In the genomic region with DNA sequence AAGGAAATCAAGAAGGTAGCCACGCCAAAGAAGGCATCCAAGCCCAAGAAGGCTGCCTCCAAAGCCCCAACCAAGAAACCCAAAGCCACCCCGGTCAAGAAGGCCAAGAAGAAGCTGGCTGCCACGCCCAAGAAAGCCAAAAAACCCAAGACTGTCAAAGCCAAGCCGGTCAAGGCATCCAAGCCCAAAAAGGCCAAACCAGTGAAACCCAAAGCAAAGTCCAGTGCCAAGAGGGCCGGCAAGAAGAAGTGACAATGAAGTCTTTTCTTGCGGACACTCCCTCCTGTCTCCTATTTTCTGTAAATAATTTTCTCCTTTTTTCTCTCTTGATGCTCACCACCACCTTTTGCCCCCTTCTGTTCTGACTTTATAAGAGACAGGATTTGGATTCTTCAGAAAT, we compare ENCODE assay signal across 7 cellular contexts. TPM values are rescaled to one million over a fixed set of nuclear protein-coding genes. Genes with fewer than 3 reads are reported as not detected.
DNase-seq lines count a peak whose midpoint lies in the region; ATAC-seq and TF ChIP-seq lines count a peak whose summit lies in the region.
"Had no signal": no experiment of that assay in that cellular context is flagged by ENCODE, and none has a peak within 500 bp of the region (broad histone marks: within the 10 kb centered on the region; RNA-seq: fewer than 3 reads in every experiment).

No MANE protein-coding gene starts in this region.

- no peak for TF ChIP-seq CTCF in MCF 10A (IDR thresholded peaks at IDR 0.05; ENCODE audit: unreplicated experiment)
- TF ChIP-seq CTCF in nephron (IDR thresholded peaks at IDR 0.05; ENCODE audit: unreplicated experiment in 3 of 3) = no peak

- H3K4me1 Mint-ChIP-seq in MCF 10A (ENCODE audit: insufficient read depth, unreplicated experiment) = peaks cover 13% of the 10 kb centered on the region
- H3K4me1 Mint-ChIP-seq in nephron = peaks cover 25% of the 10 kb centered on the region

- POLR2A ChIA-PET in MCF 10A (lab: Yijun Ruan, JAX) = interaction anchor here (1.1 to 2.9 kb wide), 3 partner anchors 9 to 198 kb away, joined by 3 to 14 read pairs (median 4); partner anchors contain the start of gene GGA1

- H3K9me3 Mint-ChIP-seq in MCF 10A (ENCODE audit: unreplicated experiment) = no peaks in the 10 kb centered on the region
- no peaks in the 10 kb centered on the region for H3K9me3 Mint-ChIP-seq in nephron

- no peaks in the 10 kb centered on the region for H4K20me1 ChIP-seq in GM23248 (ENCODE audit: insufficient read depth)

- peak overlapping the region; percentile 78 for H2AFZ ChIP-seq in GM23248

- intact Hi-C loops in MCF 10A (cut with micrococcal nuclease) = no loop called here

- no peaks in the 10 kb centered on the region for H3K9me2 ChIP-seq in GM23248 (ENCODE audit: insufficient read depth)

- in situ Hi-C loops in GM23248 (cut with MboI) = no loop called here

- H3K27me3 Mint-ChIP-seq in MCF 10A (ENCODE audit: insufficient read depth, unreplicated experiment) (no peaks in the 10 kb centered on the region), nephron (ENCODE audit: low read depth) (peaks cover 6% of the 10 kb centered on the region)

- no peaks in the 10 kb centered on the region for H3K9me3 ChIP-seq in GM23248 (ENCODE audit: low read depth)

- BruUV-seq in MCF 10A (replicated peaks; lab: Mats Ljungman, UMichigan) = no TSS peak

- peaks cover 11% of the 10 kb centered on the region for H3K4me1 ChIP-seq in GM23248 (ENCODE audit: insufficient read depth)

- H3K27me3 ChIP-seq in GM23248 (replicated peaks; ENCODE audit: insufficient read depth) = no peaks in the 10 kb centered on the region

- CTCF ChIA-PET in MCF 10A (lab: Yijun Ruan, JAX) = interaction anchor here (0.5 kb wide), 1 partner anchor 12 kb away, joined by 4 read pairs; no protein-coding TSS in a partner anchor

- peaks cover 14% of the 10 kb centered on the region for H3F3A ChIP-seq in GM23248 (ENCODE audit: insufficient read depth)

- ATAC-seq in GM21737 (IDR thresholded peaks at IDR 0.05; ENCODE audit: unreplicated experiment) (no peak), HG03378 (IDR thresholded peaks at IDR 0.05; ENCODE audit: unreplicated experiment) (no peak)

- H3K36me3 Mint-ChIP-seq in MCF 10A (ENCODE audit: insufficient read depth, unreplicated experiment) (peaks cover 9% of the 10 kb centered on the region), nephron (ENCODE audit: low read depth) (no peaks in the 10 kb centered on the region)

- H3K4me2 ChIP-seq in GM23248 (ENCODE audit: unreplicated experiment) = peak overlapping the region; percentile 98

- peak overlapping the region; percentile 78 for H3K4me3 Mint-ChIP-seq in MCF 10A (ENCODE audit: unreplicated experiment)
- peak overlapping the region; percentile 93 to 99 (median 97) for H3K4me3 Mint-ChIP-seq in nephron

- H3K9ac ChIP-seq in GM23248 = peak overlapping the region; percentile 88

- H3K27ac ChIP-seq in GM23248 = peak overlapping the region; percentile 74

- H3K36me3 ChIP-seq in GM23248 (ENCODE audit: low read depth) = no peaks in the 10 kb centered on the region

- H3K79me2 ChIP-seq in GM23248 (ENCODE audit: insufficient read depth) = peaks cover 20% of the 10 kb centered on the region; the same call in 1 of the 2 replicates

- H3K4me3 ChIP-seq in GM23248 = peak overlapping the region; percentile 76

- H3K27ac Mint-ChIP-seq in MCF 10A (ENCODE audit: low read depth, unreplicated experiment) (peak overlapping the region; percentile 12), nephron (peak overlapping the region; percentile 72 to 90 (median 89))

- DNase-seq in GM23248 (peak; percentile 38), MCF 10A (ENCODE audit: unreplicated experiment) (no peak), NCI-H524 (lab: John Stamatoyannopoulos, UW) (no peak)

- WGBS in GM23248 (ENCODE audit: low coverage in 1 of 2, low lambda C conversion rate in 2 of 2, missing lambda C conversion rate in 2 of 2), 2 experiments = 7 to 9% methylated on average over 6 of the region's 6 CpGs

RNA-seq across cellular contexts. Expression of gene GCAT, which starts 1.9 kb away (rescaled TPM):
- total RNA-seq in GM23248 (2014; rRNA removed; shearing (Covaris generic)) = 36.1 and 73.7 TPM in 2 replicates
- 31.5 and 35.9 TPM in 2 replicates for polyA plus RNA-seq in GM23248 (2016; fragmentation: Nextera tagmentation; extraction: Ambion mirVana)
- total RNA-seq in MCF 10A (2022) = 21.5 and 32.8 TPM in 2 replicates

RNA-seq across cellular contexts. Expression of gene GALR3, which starts 17.3 kb away (rescaled TPM):
- not detected in 2 replicates for total RNA-seq in GM23248 (2014; rRNA removed; shearing (Covaris generic))
- polyA plus RNA-seq in GM23248 (2016; fragmentation: Nextera tagmentation; extraction: Ambion mirVana) = not detected in 2 replicates
- total RNA-seq in MCF 10A (2022) = 0.26 and 0.27 TPM in 2 replicates
- total RNA-seq: lung microvascular endothelial cell had no signal

RNA-seq across cellular contexts. Expression of gene ANKRD54, which starts 38.3 kb away (rescaled TPM):
- total RNA-seq in GM23248 (2014; rRNA removed; shearing (Covaris generic)) = 31.0 and 58.0 TPM in 2 replicates
- 21.6 and 21.8 TPM in 2 replicates for polyA plus RNA-seq in GM23248 (2016; fragmentation: Nextera tagmentation; extraction: Ambion mirVana)
- total RNA-seq in MCF 10A (2022) = 26.0 and 26.7 TPM in 2 replicates

RNA-seq across cellular contexts. Expression of gene EIF3L, which starts 43.3 kb away (rescaled TPM):
- total RNA-seq in GM23248 (2014; rRNA removed; shearing (Covaris generic)) = 323 and 346 TPM in 2 replicates
- polyA plus RNA-seq in GM23248 (2016; fragmentation: Nextera tagmentation; extraction: Ambion mirVana) = 201 and 206 TPM in 2 replicates
- total RNA-seq in MCF 10A (2022) = 395 and 505 TPM in 2 replicates
